ENCODE assay signal across 7 cellular contexts in the genomic region with DNA sequence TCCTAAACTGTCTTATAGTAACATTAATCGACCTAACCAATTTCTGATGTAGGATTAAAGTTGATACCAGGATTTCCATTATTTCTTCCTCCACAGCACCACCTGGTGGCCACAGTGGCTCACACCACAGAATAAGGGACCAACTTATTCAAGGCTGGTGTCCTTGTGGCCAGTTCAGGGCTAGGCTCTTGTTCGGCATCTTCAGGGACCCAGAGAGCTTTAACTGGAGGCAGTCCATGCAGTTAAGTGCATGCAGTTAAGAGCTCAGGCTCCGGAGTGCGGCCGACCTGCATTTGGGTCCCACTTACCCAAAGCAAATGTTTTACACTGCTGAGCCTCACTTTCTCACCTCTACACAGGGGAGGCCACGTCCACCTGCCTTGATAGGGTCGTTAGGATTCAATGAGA. TPM values are rescaled to one million over a fixed set of nuclear protein-coding genes. Genes with fewer than 3 reads are reported as not detected.
DNase-seq lines count a peak whose midpoint lies in the region; ATAC-seq and TF ChIP-seq lines count a peak whose summit lies in the region.

No MANE protein-coding gene starts in this region.

- TF ChIP-seq POLR2A in adrenal gland (IDR thresholded peaks at IDR 0.05), result no peak

- peaks cover 9% of the 10 kb centered on the region for H3K4me1 Mint-ChIP-seq in T-helper 17 cell

- no peaks in the 10 kb centered on the region for H3K27me3 Mint-ChIP-seq in T-helper 17 cell

- ATAC-seq in T-helper 17 cell (peak; percentile 81), HG02798 (IDR thresholded peaks at IDR 0.05; ENCODE audit: poor library complexity, unreplicated experiment) (no peak)

- H3K27ac ChIP-seq in adrenal gland, result no peak overlapping the region
- H3K27ac ChIP-seq in left ventricle myocardium inferior (replicated peaks), result no peak overlapping the region

- in situ Hi-C loops in GM13976 (cut with MboI; ENCODE audit: low sequenced_read_pairs, unreplicated experiment), result loop anchor here (5.0 to 10.0 kb wide), 2 partner anchors 109 to 382 kb away; no protein-coding TSS in a partner anchor

- intact Hi-C loops in adrenal gland (cut with DNase I), result loop anchor here (5.0 kb wide), 1 partner anchor 109 kb away; no protein-coding TSS in a partner anchor
- intact Hi-C loops in left ventricle myocardium inferior (cut with micrococcal nuclease), result loop anchor here (5.0 to 10.0 kb wide), 2 partner anchors 104 to 392 kb away; no protein-coding TSS in a partner anchor

- H3K4me1 ChIP-seq in adrenal gland (replicated peaks in 1 of 2) (no peaks in the 10 kb centered on the region), left ventricle myocardium inferior (peaks cover 18% of the 10 kb centered on the region)

- H3K4me3 Mint-ChIP-seq in T-helper 17 cell, result no peak overlapping the region

- DNase-seq in GM13976 (ENCODE audit: low spot score) (peak; percentile 85), NCI-H1105 treated with DMSO at 0.1 percent for 48 hours (lab: John Stamatoyannopoulos, UW) (peak; percentile 62), T-helper 17 cell (peak; percentile 57 to 79 (median 59)), adrenal gland (peak; percentile 69 to 95 (median 79)), left ventricle myocardium inferior (peak; percentile 71), retinal pigment epithelial cell (ENCODE audit: low read depth) (no peak)

- peaks cover 10% of the 10 kb centered on the region for H3K36me3 Mint-ChIP-seq in T-helper 17 cell (ENCODE audit: low read depth)

- H3K27me3 ChIP-seq in adrenal gland (no peaks in the 10 kb centered on the region), left ventricle myocardium inferior (ENCODE audit: low read depth) (no peaks in the 10 kb centered on the region)

- H3K36me3 ChIP-seq in adrenal gland (replicated peaks in 1 of 2) (no peaks in the 10 kb centered on the region), left ventricle myocardium inferior (peaks cover 8% of the 10 kb centered on the region)

- H3K4me3 ChIP-seq in adrenal gland, result no peak overlapping the region
- no peak overlapping the region for H3K4me3 ChIP-seq in left ventricle myocardium inferior
- H3K4me3 ChIP-seq in retinal pigment epithelial cell (ENCODE audit: low read length), result no peak overlapping the region

- TF ChIP-seq CTCF in GM13976 (IDR thresholded peaks at IDR 0.05; ENCODE audit: borderline replicate concordance, control extremely low read depth, extremely low read depth, insufficient read depth, missing control alignments) (peak; percentile 80), adrenal gland (IDR thresholded peaks at IDR 0.05) (peak; percentile 86 to 94 (median 92)), left ventricle myocardium inferior (IDR thresholded peaks at IDR 0.05; ENCODE audit: borderline replicate concordance) (peak; percentile 90), retinal pigment epithelial cell (conservative IDR thresholded peaks at IDR 0.05; ENCODE audit: low read depth, low read length) (peak; percentile 84)

- peak overlapping the region; percentile 71 for H3K27ac Mint-ChIP-seq in T-helper 17 cell

- WGBS in adrenal gland, 4 donors, result 23 to 48% (median 30%) methylated on average over 3 to 7 of the region's 7 CpGs

- no peaks in the 10 kb centered on the region for H3K9me3 ChIP-seq in T-helper 17 cell (ENCODE audit: control insufficient read depth, low read length, poor library complexity, severe bottlenecking)
- H3K9me3 ChIP-seq in adrenal gland (replicated peaks in 1 of 3), result no peaks in the 10 kb centered on the region
- H3K9me3 ChIP-seq in left ventricle myocardium inferior (replicated peaks), result peaks cover 8% of the 10 kb centered on the region

RNA-seq across cellular contexts. Expression of a gene that starts 42.0 kb away (rescaled TPM):
- 10 to 100 TPM in 1 of 2 donors, 1 to 10 TPM in 1; 7.6 to 12.4 TPM for total RNA-seq in T-helper 17 cell
- 1 to 10 TPM in 3 of 8 donors, under 1 TPM in 4, not detected in 1; 0.29 to 4.5 (median 0.78) TPM for total RNA-seq in adrenal gland
- polyA plus RNA-seq in adrenal gland, result 1 to 10 TPM; 1.0 to 1.8 (median 1.2) TPM
- total RNA-seq in left ventricle myocardium inferior, result 0.41 TPM
